ENCODE assay signal across 19 cellular contexts in the genomic region with DNA sequence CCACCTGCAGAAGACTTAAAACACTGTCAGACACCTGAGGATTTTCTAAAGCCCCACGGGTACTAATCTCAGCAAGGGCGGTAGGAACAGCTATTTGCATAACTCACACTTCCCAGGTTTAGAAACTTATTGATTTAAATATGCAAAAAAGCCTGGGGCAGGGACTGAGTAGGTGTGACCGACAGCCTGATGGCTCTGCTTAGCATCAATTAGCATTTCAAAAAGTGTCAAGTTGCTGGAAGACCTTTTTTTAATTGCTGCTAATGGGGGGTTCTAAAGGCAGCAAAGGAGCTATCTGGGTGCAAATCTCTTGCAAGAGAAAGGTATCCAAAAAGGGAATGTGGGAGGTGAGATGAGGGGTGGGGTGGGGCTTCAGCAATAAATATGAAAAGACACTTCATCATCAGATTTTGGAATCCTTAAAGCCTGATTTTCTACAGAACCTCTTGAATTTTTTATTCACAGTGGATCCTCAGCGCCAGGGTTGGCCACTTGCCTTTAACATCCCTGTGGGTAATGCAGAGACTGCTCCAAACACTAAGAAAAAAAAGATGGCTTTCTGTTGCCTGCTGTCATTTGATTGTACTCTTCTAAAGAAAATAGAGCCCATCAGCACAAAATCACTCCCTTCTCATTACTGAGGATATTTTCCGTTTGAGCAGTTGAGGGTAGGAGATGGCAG.
"Had no signal": no experiment of that assay in that cellular context is flagged by ENCODE, and none has a peak within 500 bp of the region (broad histone marks: within the 10 kb centered on the region; RNA-seq: fewer than 3 reads in every experiment).

No MANE protein-coding gene starts in this region.

- H3K27ac Mint-ChIP-seq: activated CD4-positive, alpha-beta T cell treated with anti-CD3 and anti-CD28 coated beads, Interleukin-2, amount 10 ng/mL, durations not matched to agents 7 days and 5 days; activated naive CD4-positive, alpha-beta T cell treated with anti-CD3 and anti-CD28 coated beads for 36 hours; activated T-helper 17 cell treated with anti-CD3 and anti-CD28 coated beads, Interleukin-2, amount 50 U/mL, for 72 hours; nephron; stimulated activated naive CD8-positive, alpha-beta T cell treated with anti-CD3 and anti-CD28 coated beads, Interleukin-15, Interleukin-2, amounts not matched to agents 100 ng/mL and 50 ng/mL, for 24 hours; T-helper 17 cell had no signal

- H3K4me1 ChIP-seq: testis, upper lobe of right lung had no signal

- H3K4me3 Mint-ChIP-seq: activated CD4-positive, alpha-beta T cell treated with anti-CD3 and anti-CD28 coated beads, Interleukin-2, amount 10 ng/mL, durations not matched to agents 7 days and 5 days; activated naive CD4-positive, alpha-beta T cell treated with anti-CD3 and anti-CD28 coated beads for 36 hours; activated T-helper 17 cell treated with anti-CD3 and anti-CD28 coated beads, Interleukin-2, amount 50 U/mL, for 72 hours; nephron; stimulated activated naive CD8-positive, alpha-beta T cell treated with anti-CD3 and anti-CD28 coated beads, Interleukin-15, Interleukin-2, amounts not matched to agents 100 ng/mL and 50 ng/mL, for 24 hours; T-helper 17 cell had no signal

- H3K27ac ChIP-seq: cardiac muscle cell, ovary, testis, upper lobe of right lung had no signal

- H3K9me3 Mint-ChIP-seq: activated CD4-positive, alpha-beta T cell treated with anti-CD3 and anti-CD28 coated beads, Interleukin-2, amount 10 ng/mL, durations not matched to agents 7 days and 5 days; stimulated activated naive CD8-positive, alpha-beta T cell treated with anti-CD3 and anti-CD28 coated beads, Interleukin-15, Interleukin-2, amounts not matched to agents 100 ng/mL and 50 ng/mL, for 24 hours had no signal

- H3K4me3 ChIP-seq: cardiac muscle cell, ovary, testis, upper lobe of right lung had no signal

- H3K9me3 ChIP-seq: ovary, testis, upper lobe of right lung had no signal

- ATAC-seq: activated T-helper 17 cell treated with anti-CD3 and anti-CD28 coated beads, Interleukin-2, amount 50 U/mL, for 72 hours; left lobe of liver; T-helper 17 cell; upper lobe of right lung had no signal

- DNase-seq: activated CD4-positive, alpha-beta T cell treated with anti-CD3 and anti-CD28 coated beads, Interleukin-2, amount 10 ng/mL, durations not matched to agents 7 days and 5 days; activated CD4-positive, CD25-positive, alpha-beta regulatory T cell; activated CD8-positive, alpha-beta memory T cell treated with anti-CD3 and anti-CD28 coated beads for 24 hours; activated naive CD4-positive, alpha-beta T cell treated with anti-CD3 and anti-CD28 coated beads for 36 hours; activated T-cell treated with anti-CD3 and anti-CD28 coated beads for 4 hours; foreskin melanocyte; islet precursor cell; ovary; retina; stimulated activated CD4-positive, alpha-beta T cell treated with anti-CD3 and anti-CD28 coated beads, Interleukin-15, amount 100 ng/mL, for 24 hours; stimulated activated CD4-positive, alpha-beta T cell treated with anti-CD3 and anti-CD28 coated beads, Interleukin-4, amount 100 ng/mL, for 24 hours; T-helper 17 cell; testis; upper lobe of right lung had no signal

- H3K4me1 Mint-ChIP-seq: activated CD4-positive, alpha-beta T cell treated with anti-CD3 and anti-CD28 coated beads, Interleukin-2, amount 10 ng/mL, durations not matched to agents 7 days and 5 days; activated T-helper 17 cell treated with anti-CD3 and anti-CD28 coated beads, Interleukin-2, amount 50 U/mL, for 72 hours; nephron; T-helper 17 cell had no signal

- H3K27me3 ChIP-seq: cardiac muscle cell, ovary, testis, upper lobe of right lung had no signal

- H3K36me3 ChIP-seq: cardiac muscle cell, ovary, upper lobe of right lung had no signal
